18 cellular contexts compared by ENCODE assay signal in the genomic region with DNA sequence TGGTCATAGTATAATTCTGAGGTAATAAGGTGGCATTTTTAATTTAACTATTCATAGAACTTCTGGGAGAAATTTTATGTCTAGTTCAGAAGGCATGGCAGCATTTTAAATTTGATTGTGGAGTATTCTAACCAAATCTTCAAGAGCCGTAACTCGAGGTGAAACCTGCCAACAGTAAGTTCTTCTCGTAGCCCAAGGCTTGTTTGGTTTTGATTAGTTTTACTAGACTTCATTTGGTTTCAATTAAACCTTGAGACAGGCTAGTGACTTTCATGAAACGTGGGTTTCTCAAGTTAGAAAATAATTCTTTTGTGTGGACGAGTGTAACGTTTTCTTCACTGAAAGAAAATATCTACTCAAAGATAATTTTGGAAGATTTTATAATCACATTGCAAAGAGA.
DNase-seq lines count a peak whose midpoint lies in the region; ATAC-seq and TF ChIP-seq lines count a peak whose summit lies in the region.
"Had no signal": no experiment of that assay in that cellular context is flagged by ENCODE, and none has a peak within 500 bp of the region (broad histone marks: within the 10 kb centered on the region; RNA-seq: fewer than 3 reads in every experiment).

No MANE protein-coding gene starts in this region.

- no peak for TF ChIP-seq POLR2A in prostate gland (IDR thresholded peaks at IDR 0.05)

- no peaks in the 10 kb centered on the region for H3K27me3 Mint-ChIP-seq in Calu3 (ENCODE audit: unreplicated experiment)
- H3K27me3 Mint-ChIP-seq: activated B cell treated with CpG ODN at 0.5 μM for 24 hours; activated naive CD4-positive, alpha-beta T cell treated with anti-CD3 and anti-CD28 coated beads, Interleukin-2, amount 50 U/mL, for 24 hours had no signal

- POLR2A ChIA-PET in RWPE1 (lab: Yijun Ruan, JAX; ENCODE audit: low non-redundant PET): no interaction called here

- DNase-seq in AG20443 (ENCODE audit: low spot score) (peak; percentile 9), NCI-H1048 (lab: John Stamatoyannopoulos, UW) (peak; percentile 30), fibroblast of gingiva (ENCODE audit: low read depth) (peak; percentile 74), prostate gland (ENCODE audit: low spot score) (no peak), GF-D8 (lab: John Stamatoyannopoulos, UW) (no peak), Calu3 (no peak), RWPE1 (ENCODE audit: low spot score) (no peak), left lobe of liver (ENCODE audit: low spot score) (no peak)
- DNase-seq: activated B cell treated with CpG ODN at 0.5 μM for 24 hours; activated CD8-positive, alpha-beta T cell treated with anti-CD3 and anti-CD28 coated beads, Interleukin-2, amount 10 ng/mL, durations not matched to agents 7 days and 5 days; activated T-cell treated with anti-CD3 and anti-CD28 coated beads, Interleukin-2, amount 50 U/mL, for 72 hours; AML-193; cortex of kidney; Karpas-422; left colon; SHP77 treated with DMSO at 0.1 percent for 48 hours had no signal

- H3K4me1 Mint-ChIP-seq in Calu3 (ENCODE audit: low read depth, unreplicated experiment): peaks cover 6% of the 10 kb centered on the region
- H3K4me1 Mint-ChIP-seq: activated B cell treated with CpG ODN at 0.5 μM for 24 hours; activated naive CD4-positive, alpha-beta T cell treated with anti-CD3 and anti-CD28 coated beads, Interleukin-2, amount 50 U/mL, for 24 hours; neural crest cell had no signal

- peaks cover 3% of the 10 kb centered on the region for H3K9me3 Mint-ChIP-seq in Calu3 (ENCODE audit: low read depth, unreplicated experiment)

- no TSS peak for BruUV-seq in Calu3 (replicated peaks; lab: Mats Ljungman, UMichigan)

- H3K9me3 ChIP-seq in prostate gland: no peaks in the 10 kb centered on the region

- H3K4me3 Mint-ChIP-seq in Calu3 (ENCODE audit: low read depth, unreplicated experiment): no peak overlapping the region
- H3K4me3 Mint-ChIP-seq: activated B cell treated with CpG ODN at 0.5 μM for 24 hours; activated CD8-positive, alpha-beta T cell treated with anti-CD3 and anti-CD28 coated beads, Interleukin-2, amount 10 ng/mL, durations not matched to agents 7 days and 5 days; activated naive CD4-positive, alpha-beta T cell treated with anti-CD3 and anti-CD28 coated beads, Interleukin-2, amount 50 U/mL, for 24 hours; activated T-cell treated with anti-CD3 and anti-CD28 coated beads, Interleukin-2, amount 50 U/mL, for 72 hours; neural crest cell had no signal

- no peaks in the 10 kb centered on the region for H3K36me3 ChIP-seq in prostate gland

- H3K27ac Mint-ChIP-seq in Calu3 (ENCODE audit: unreplicated experiment): no peak overlapping the region
- H3K27ac Mint-ChIP-seq: activated B cell treated with CpG ODN at 0.5 μM for 24 hours; activated CD8-positive, alpha-beta T cell treated with anti-CD3 and anti-CD28 coated beads, Interleukin-2, amount 10 ng/mL, durations not matched to agents 7 days and 5 days; activated naive CD4-positive, alpha-beta T cell treated with anti-CD3 and anti-CD28 coated beads, Interleukin-2, amount 50 U/mL, for 24 hours; activated T-cell treated with anti-CD3 and anti-CD28 coated beads, Interleukin-2, amount 50 U/mL, for 72 hours had no signal

- H3K27ac ChIP-seq in prostate gland (peak overlapping the region; percentile 44 to 48), RWPE1 (no peak overlapping the region)

- no peaks in the 10 kb centered on the region for H3K4me1 ChIP-seq in prostate gland (replicated peaks)

- no peak for ATAC-seq in left lobe of liver
- ATAC-seq: activated CD8-positive, alpha-beta T cell treated with anti-CD3 and anti-CD28 coated beads, Interleukin-2, amount 10 ng/mL, durations not matched to agents 7 days and 5 days; activated T-cell treated with anti-CD3 and anti-CD28 coated beads, Interleukin-2, amount 50 U/mL, for 72 hours; left colon had no signal

- no peak overlapping the region for H3K4me3 ChIP-seq in prostate gland

- H3K27me3 ChIP-seq in prostate gland (replicated peaks; ENCODE audit: insufficient read depth): no peaks in the 10 kb centered on the region

- 27% methylated on average over 6 of the region's 6 CpGs for WGBS in prostate gland

- no peaks in the 10 kb centered on the region for H3K36me3 Mint-ChIP-seq in Calu3 (ENCODE audit: insufficient read depth, unreplicated experiment)
- H3K36me3 Mint-ChIP-seq: activated naive CD4-positive, alpha-beta T cell treated with anti-CD3 and anti-CD28 coated beads, Interleukin-2, amount 50 U/mL, for 24 hours had no signal

- CTCF ChIA-PET in Calu3 (lab: Charles Lee) (no interaction called here), RWPE1 (lab: Yijun Ruan, JAX) (no interaction called here)

- TF ChIP-seq CTCF in prostate gland (IDR thresholded peaks at IDR 0.05): no peak
- no peak for TF ChIP-seq CTCF in Calu3 (IDR thresholded peaks at IDR 0.05; ENCODE audit: unreplicated experiment)
- no peak for TF ChIP-seq CTCF in RWPE1 (conservative IDR thresholded peaks at IDR 0.05; ENCODE audit: low read depth)

- intact Hi-C loops in prostate gland (cut with DNase I) (no loop called here), Calu3 (cut with micrococcal nuclease; ENCODE audit: unreplicated experiment) (no loop called here)

Comparison
In these comparisons a context has a peak if more than half of its experiments do, and no peak if none do; other contexts are left out.
1. DNase-seq: peak in AG20443 (single experiment), NCI-H1048 (single experiment) and fibroblast of gingiva (single experiment); none in prostate gland (single experiment), GF-D8 (single experiment), Calu3 (single experiment), RWPE1 (single experiment) and left lobe of liver (single experiment).